In the genomic region with DNA sequence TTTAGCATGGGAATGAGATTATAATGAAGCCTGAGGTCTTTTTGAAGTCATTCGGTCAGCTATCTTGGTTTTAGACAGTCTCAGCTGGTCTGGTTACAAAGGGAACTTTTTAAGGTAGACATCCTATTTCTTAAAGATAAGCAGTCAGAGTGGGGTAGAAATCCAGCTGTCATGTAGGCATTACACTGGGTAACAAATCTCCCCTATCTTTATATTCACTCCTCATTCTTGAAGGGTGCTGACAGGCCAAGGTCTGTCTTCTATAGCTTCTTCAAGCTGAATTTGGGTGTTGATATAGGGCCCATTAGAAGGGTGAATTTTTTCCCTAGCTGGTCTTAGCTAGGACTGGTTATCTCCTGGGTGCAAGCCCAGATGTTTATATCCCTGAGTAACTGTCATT, we compare ENCODE assay signal across 36 cellular contexts. TPM values are rescaled to one million over a fixed set of nuclear protein-coding genes. Genes with fewer than 3 reads are reported as not detected.
"Had no signal": no experiment of that assay in that cellular context is flagged by ENCODE, and none has a peak within 500 bp of the region (broad histone marks: within the 10 kb centered on the region; RNA-seq: fewer than 3 reads in every experiment).

No MANE protein-coding gene starts in this region.

- DNase-seq: Karpas-422, Kasumi-1, MG63, MM.1S, MV-4-11, NCI-H1048, NCI-H1092, NCI-H1092 treated with DMSO at 0.1 percent for 48 hours, NCI-H1105, NCI-H1105 treated with DMSO at 0.1 percent for 48 hours, NCI-H1417 treated with DMSO at 0.1 percent for 48 hours, NCI-H1436, NCI-H1436 treated with DMSO at 0.1 percent for 48 hours, NCI-H146, NCI-H1694, NCI-H1694 treated with DMSO at 0.1 percent for 48 hours, NCI-H187, NCI-H187 treated with DMSO at 0.1 percent for 48 hours, NCI-H1930, NCI-H2029, NCI-H2029 treated with DMSO at 0.1 percent for 48 hours, NCI-H2081, NCI-H2081 treated with DMSO at 0.1 percent for 48 hours, NCI-H2107, NCI-H2171, NCI-H2171 treated with DMSO at 0.1 percent for 48 hours, NCI-H2227 treated with DMSO at 0.1 percent for 48 hours, NCI-H226, NCI-H345, NCI-H446, NCI-H446 treated with DMSO at 0.1 percent for 48 hours, NCI-H510A, NCI-H510A treated with DMSO at 0.1 percent for 48 hours, NCI-H524 had no signal

- H3K27me3 ChIP-seq: MG63 had no signal

- H3K4me3 ChIP-seq: MG63 had no signal

- H3K9me3 ChIP-seq: MG63 had no signal

- H3K36me3 ChIP-seq: MG63 had no signal

RNA-seq across cellular contexts. Expression of a gene that starts 21.2 kb away (rescaled TPM):
- total RNA-seq: M059J, MCF 10A had no signal
